ENCODE assay signal across 9 cellular contexts in the genomic region with DNA sequence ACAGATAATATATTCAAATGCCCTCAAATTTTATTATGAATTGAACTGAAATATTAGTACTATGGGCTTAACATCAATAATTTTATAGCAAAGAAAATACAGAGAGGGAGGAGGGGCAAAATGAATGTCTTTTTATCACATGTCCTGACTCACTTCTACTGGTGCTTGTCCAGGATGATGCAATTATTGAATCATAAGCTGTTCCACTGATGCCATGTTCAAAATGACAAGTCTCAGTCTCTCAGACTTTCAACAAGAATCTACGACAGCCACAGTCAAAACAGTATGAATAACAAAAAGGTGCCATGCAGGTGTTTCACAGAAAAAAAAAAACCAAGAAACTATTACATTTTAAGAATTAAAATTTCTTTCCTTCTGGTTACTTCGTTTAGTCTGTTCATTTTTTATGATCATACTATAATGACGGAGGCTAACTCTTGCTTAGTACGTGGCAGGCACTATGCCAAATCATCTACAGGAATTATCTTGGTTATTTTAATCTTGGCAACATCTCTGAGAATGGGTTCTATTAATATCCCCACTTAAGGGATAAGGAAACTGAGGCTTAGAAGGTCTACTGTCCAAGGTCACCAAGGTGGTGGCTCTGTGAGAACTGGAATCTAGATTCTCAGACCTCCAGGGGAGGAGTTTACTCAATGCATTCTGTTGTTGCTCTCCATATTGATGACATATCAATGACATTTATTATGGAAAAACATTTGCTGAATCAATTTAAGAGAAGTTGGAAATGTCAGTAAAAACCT.
DNase-seq lines count a peak whose midpoint lies in the region; ATAC-seq and TF ChIP-seq lines count a peak whose summit lies in the region.
"Had no signal": no experiment of that assay in that cellular context is flagged by ENCODE, and none has a peak within 500 bp of the region (broad histone marks: within the 10 kb centered on the region; RNA-seq: fewer than 3 reads in every experiment).

No MANE protein-coding gene starts in this region.

- H3K4me1 ChIP-seq in CD4-positive, CD25-positive, alpha-beta regulatory T cell (ENCODE audit: control insufficient read depth, insufficient read depth, low read length, poor library complexity, severe bottlenecking): peaks cover 17% of the 10 kb centered on the region
- peaks cover 37% of the 10 kb centered on the region for H3K4me1 ChIP-seq in Karpas-422 (ENCODE audit: low read length)
- H3K4me1 ChIP-seq in right lobe of liver: peaks cover 0 to 36% (median 14%) of the 10 kb centered on the region in 4 donors
- H3K4me1 ChIP-seq in mucosa of descending colon (ENCODE audit: low read depth): no peaks in the 10 kb centered on the region

- no peak for DNase-seq in CD4-positive, CD25-positive, alpha-beta regulatory T cell
- DNase-seq in Karpas-422 (no peak), brain microvascular endothelial cell (peak; percentile 60), right lobe of liver (no peak), omental fat pad (ENCODE audit: low spot score) (no peak), NCI-H345 (lab: John Stamatoyannopoulos, UW) (no peak), coronary artery (ENCODE audit: low spot score) (no peak), mucosa of descending colon (no peak)
- DNase-seq: nephron progenitor cell had no signal

- H3K27me3 ChIP-seq in CD4-positive, CD25-positive, alpha-beta regulatory T cell (ENCODE audit: control insufficient read depth, insufficient read depth, low read length): no peaks in the 10 kb centered on the region
- H3K27me3 ChIP-seq in Karpas-422 (ENCODE audit: low read length) (no peaks in the 10 kb centered on the region), brain microvascular endothelial cell (replicated peaks) (no peaks in the 10 kb centered on the region), right lobe of liver (no peaks in the 10 kb centered on the region)

- no peak overlapping the region for H2AFZ ChIP-seq in Karpas-422 (ENCODE audit: low read length)

- no peak overlapping the region for H3K4me2 ChIP-seq in Karpas-422 (ENCODE audit: low read depth, low read length, poor library complexity, severe bottlenecking)

- peaks cover 10% of the 10 kb centered on the region for H3K36me3 ChIP-seq in CD4-positive, CD25-positive, alpha-beta regulatory T cell (ENCODE audit: control insufficient read depth, insufficient read depth, low read length)
- H3K36me3 ChIP-seq in Karpas-422 (ENCODE audit: insufficient read depth, low read length) (peaks cover 71% of the 10 kb centered on the region), brain microvascular endothelial cell (replicated peaks) (no peaks in the 10 kb centered on the region), right lobe of liver (no peaks in the 10 kb centered on the region), mucosa of descending colon (ENCODE audit: low read depth) (no peaks in the 10 kb centered on the region)

- H3K4me3 ChIP-seq in CD4-positive, CD25-positive, alpha-beta regulatory T cell (ENCODE audit: low read depth, low read length): no peak overlapping the region
- no peak overlapping the region for H3K4me3 ChIP-seq in Karpas-422 (ENCODE audit: low read length)
- no peak overlapping the region for H3K4me3 ChIP-seq in brain microvascular endothelial cell (ENCODE audit: low read depth, low read length)
- no peak overlapping the region for H3K4me3 ChIP-seq in right lobe of liver
- H3K4me3 ChIP-seq in coronary artery: no peak overlapping the region
- no peak overlapping the region for H3K4me3 ChIP-seq in mucosa of descending colon

- TF ChIP-seq CTCF in brain microvascular endothelial cell (IDR thresholded peaks at IDR 0.05; ENCODE audit: low read depth, low read length, missing control alignments) (no peak), right lobe of liver (IDR thresholded peaks at IDR 0.05) (no peak), omental fat pad (IDR thresholded peaks at IDR 0.05) (no peak), coronary artery (IDR thresholded peaks at IDR 0.05) (no peak), mucosa of descending colon (IDR thresholded peaks at IDR 0.05) (no peak)

- intact Hi-C loops in right lobe of liver (cut with DNase I): no loop called here
- intact Hi-C loops in mucosa of descending colon (cut with DNase I, micrococcal nuclease): no loop called here

- peaks cover 36 to 64% (median 52%) of the 10 kb centered on the region in 4 donors for H3K4me1 Mint-ChIP-seq in CD4-positive, CD25-positive, alpha-beta regulatory T cell
- H3K4me1 Mint-ChIP-seq: nephron progenitor cell had no signal

- in situ Hi-C loops in brain microvascular endothelial cell (cut with HindIII; ENCODE audit: low pct_ligation_motif_present, low sequenced_read_pairs): no loop called here

- no peak for TF ChIP-seq POLR2A in right lobe of liver (IDR thresholded peaks at IDR 0.05)

- H3K9me3 ChIP-seq in CD4-positive, CD25-positive, alpha-beta regulatory T cell (ENCODE audit: control insufficient read depth in 2 of 2, low read length in 2 of 2): no peaks in the 10 kb centered on the region
- H3K9me3 ChIP-seq in Karpas-422 (ENCODE audit: low read length): no peaks in the 10 kb centered on the region
- H3K9me3 ChIP-seq in right lobe of liver: no peaks in the 10 kb centered on the region
- no peaks in the 10 kb centered on the region for H3K9me3 ChIP-seq in mucosa of descending colon

- H3K9me3 Mint-ChIP-seq in CD4-positive, CD25-positive, alpha-beta regulatory T cell: no peaks in the 10 kb centered on the region
- H3K9me3 Mint-ChIP-seq: nephron progenitor cell had no signal

- peaks cover 36% of the 10 kb centered on the region for H4K20me1 ChIP-seq in Karpas-422 (ENCODE audit: insufficient read depth, low read depth, low read length)

- no peak overlapping the region for H3K9ac ChIP-seq in Karpas-422 (ENCODE audit: low read length)

- H3K27me3 Mint-ChIP-seq in CD4-positive, CD25-positive, alpha-beta regulatory T cell: no peaks in the 10 kb centered on the region

- H3K79me2 ChIP-seq in Karpas-422 (ENCODE audit: low read length): peaks cover 100% of the 10 kb centered on the region

- H3K9me2 ChIP-seq in Karpas-422 (replicated peaks; ENCODE audit: insufficient read depth, low read length): no peaks in the 10 kb centered on the region

- no peak overlapping the region for H3K27ac Mint-ChIP-seq in CD4-positive, CD25-positive, alpha-beta regulatory T cell
- H3K27ac Mint-ChIP-seq: nephron progenitor cell had no signal

- peak overlapping the region; percentile 3 for H3K27ac ChIP-seq in CD4-positive, CD25-positive, alpha-beta regulatory T cell (ENCODE audit: insufficient read depth, low read length, poor library complexity, severe bottlenecking)
- peak overlapping the region; percentile 53 for H3K27ac ChIP-seq in Karpas-422 (ENCODE audit: low read length)
- peak overlapping the region; percentile 62 for H3K27ac ChIP-seq in brain microvascular endothelial cell
- no peak overlapping the region for H3K27ac ChIP-seq in right lobe of liver
- no peak overlapping the region for H3K27ac ChIP-seq in coronary artery

- H3K4me3 Mint-ChIP-seq in CD4-positive, CD25-positive, alpha-beta regulatory T cell: peak overlapping the region in 1 of 4 donors; percentile 6
- H3K4me3 Mint-ChIP-seq: nephron progenitor cell had no signal

- peaks cover 8% of the 10 kb centered on the region for H3K36me3 Mint-ChIP-seq in CD4-positive, CD25-positive, alpha-beta regulatory T cell

- ATAC-seq in CD4-positive, CD25-positive, alpha-beta regulatory T cell (ENCODE audit: low read depth in 2 of 2): no peak
- ATAC-seq in right lobe of liver (peak in 3 of 4 donors; percentile 30 to 55 (median 54)), omental fat pad (ENCODE audit: low FRiP score) (no peak), mucosa of descending colon (no peak)

- WGBS in right lobe of liver (ENCODE audit: insufficient coverage, low coverage, low lambda C conversion rate, missing lambda C conversion rate): 69% methylated on average over 4 of the region's 4 CpGs

Comparison
In these comparisons a context has a peak if more than half of its experiments do, and no peak if none do; other contexts are left out.
1. ATAC-seq: peak in right lobe of liver (3 of 4); none in CD4-positive, CD25-positive, alpha-beta regulatory T cell (0 of 2), omental fat pad (single experiment) and mucosa of descending colon (single experiment).
2. H3K27ac ChIP-seq: peak in CD4-positive, CD25-positive, alpha-beta regulatory T cell (single experiment), Karpas-422 (single experiment) and brain microvascular endothelial cell (single experiment); none in right lobe of liver (0 of 3) and coronary artery (0 of 2).